In the genomic region with DNA sequence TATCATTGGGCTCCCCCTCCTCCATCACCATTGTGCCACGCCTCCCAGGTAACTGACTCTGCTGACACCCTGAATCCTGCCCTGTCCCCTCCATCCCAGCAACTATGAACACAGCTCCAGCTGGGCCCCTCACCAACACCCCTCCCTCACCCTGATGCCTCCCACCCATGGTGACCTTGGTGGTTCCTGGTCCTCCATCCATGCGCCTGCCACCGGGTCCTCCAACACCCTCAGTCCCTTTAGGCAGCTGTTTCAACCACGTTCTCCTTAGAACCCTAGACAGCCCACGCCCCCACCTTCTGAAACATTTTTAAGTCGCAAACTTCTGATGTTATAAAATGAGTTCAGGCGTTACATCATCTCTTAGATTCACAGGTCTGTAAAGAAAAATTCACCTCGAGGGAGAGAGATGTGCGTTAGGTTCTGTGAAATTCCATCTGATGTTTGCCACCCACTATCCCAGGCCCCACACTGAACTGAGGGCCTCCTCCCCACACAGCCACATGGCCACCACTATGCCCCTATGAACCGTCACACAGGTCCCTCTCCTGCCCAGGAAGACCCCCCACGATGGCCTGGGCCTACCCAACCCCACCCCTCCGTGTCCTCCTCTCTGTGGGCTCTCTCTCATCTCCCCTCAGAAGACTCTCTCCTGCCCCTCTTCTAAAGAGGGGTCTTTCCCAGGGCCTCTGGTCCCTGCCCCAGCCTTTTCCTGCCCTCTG, we compare ENCODE assay signal across 22 cellular contexts. TPM values are rescaled to one million over a fixed set of nuclear protein-coding genes. Genes with fewer than 3 reads are reported as not detected.
DNase-seq lines count a peak whose midpoint lies in the region; ATAC-seq and TF ChIP-seq lines count a peak whose summit lies in the region.
"Had no signal": no experiment of that assay in that cellular context is flagged by ENCODE, and none has a peak within 500 bp of the region (broad histone marks: within the 10 kb centered on the region; RNA-seq: fewer than 3 reads in every experiment).

No MANE protein-coding gene starts in this region.

- no peak overlapping the region for H3K4ac ChIP-seq in mesendoderm (ENCODE audit: low read depth, low read length)

- no peak overlapping the region for H2BK5ac ChIP-seq in mesendoderm (ENCODE audit: low read length)

- no peak overlapping the region for H2BK15ac ChIP-seq in mesendoderm (replicated peaks; ENCODE audit: low read depth)

- H3K9ac ChIP-seq in mesendoderm (ENCODE audit: low read length), result no peak overlapping the region

- no CpG with 5 or more reads among the region's 12 CpGs for WGBS in mesendoderm (ENCODE audit: extremely low coverage, insufficient coverage, low lambda C conversion rate)

- TF ChIP-seq CTCF in breast epithelium (IDR thresholded peaks at IDR 0.05), result no peak

- H3K27ac ChIP-seq in mesendoderm (ENCODE audit: low read depth, low read length) (no peak overlapping the region), breast epithelium (peak overlapping the region in 1 of 2 donors; percentile 58)
- H3K27ac ChIP-seq: epithelial cell of prostate, VCaP had no signal

- H3K79me2 ChIP-seq in mesendoderm (ENCODE audit: control insufficient read depth, insufficient read depth, low read length), result no peaks in the 10 kb centered on the region

- H3K4me1 Mint-ChIP-seq in stimulated activated naive CD8-positive, alpha-beta T cell treated with anti-CD3 and anti-CD28 coated beads, Interleukin-15, amount 100 ng/mL, for 72 hours, result peaks cover 69% of the 10 kb centered on the region
- peaks cover 22% of the 10 kb centered on the region for H3K4me1 Mint-ChIP-seq in activated T-helper 2 cell treated with anti-CD3 and anti-CD28 coated beads, Interferon-gamma antibody, Interleukin-2, Interleukin-4, amounts not matched to agents 10 μg/mL and 5 μg/mL and 100 μg/mL, durations not matched to agents 14 hours and 24 hours and 36 hours (ENCODE audit: low read depth)

- H3K4me3 Mint-ChIP-seq in stimulated activated naive CD8-positive, alpha-beta T cell treated with anti-CD3 and anti-CD28 coated beads, Interleukin-15, amount 100 ng/mL, for 72 hours, result peak overlapping the region in 1 of 2 donors; percentile 58
- H3K4me3 Mint-ChIP-seq in activated T-helper 2 cell treated with anti-CD3 and anti-CD28 coated beads, Interferon-gamma antibody, Interleukin-2, Interleukin-4, amounts not matched to agents 10 μg/mL and 5 μg/mL and 100 μg/mL, durations not matched to agents 14 hours and 24 hours and 36 hours (ENCODE audit: low read depth), result no peak overlapping the region
- H3K4me3 Mint-ChIP-seq: CD4-positive, alpha-beta memory T cell; HFFc6; naive thymus-derived CD8-positive, alpha-beta T cell; stimulated activated naive CD8-positive, alpha-beta T cell treated with anti-CD3 and anti-CD28 coated beads, Interleukin-15, Interleukin-2, amounts not matched to agents 100 ng/mL and 50 ng/mL, for 24 hours had no signal

- no peak overlapping the region for H2AK5ac ChIP-seq in mesendoderm (ENCODE audit: low read length)

- H3K9me3 Mint-ChIP-seq in stimulated activated naive CD8-positive, alpha-beta T cell treated with anti-CD3 and anti-CD28 coated beads, Interleukin-15, amount 100 ng/mL, for 72 hours, result no peaks in the 10 kb centered on the region
- no peaks in the 10 kb centered on the region for H3K9me3 Mint-ChIP-seq in activated T-helper 2 cell treated with anti-CD3 and anti-CD28 coated beads, Interferon-gamma antibody, Interleukin-2, Interleukin-4, amounts not matched to agents 10 μg/mL and 5 μg/mL and 100 μg/mL, durations not matched to agents 14 hours and 24 hours and 36 hours
- H3K9me3 Mint-ChIP-seq: HFFc6; stimulated activated naive CD8-positive, alpha-beta T cell treated with anti-CD3 and anti-CD28 coated beads, Interleukin-15, Interleukin-2, amounts not matched to agents 100 ng/mL and 50 ng/mL, for 24 hours had no signal

- H3K79me1 ChIP-seq in mesendoderm (ENCODE audit: low read length), result no peaks in the 10 kb centered on the region

- TF ChIP-seq POLR2A in breast epithelium (IDR thresholded peaks at IDR 0.05), result no peak

- no peak overlapping the region for H4K8ac ChIP-seq in mesendoderm (ENCODE audit: low read depth, low read length)

- H3K27ac Mint-ChIP-seq in stimulated activated naive CD8-positive, alpha-beta T cell treated with anti-CD3 and anti-CD28 coated beads, Interleukin-15, amount 100 ng/mL, for 72 hours, result peak overlapping the region; percentile 86 to 98
- H3K27ac Mint-ChIP-seq in activated T-helper 2 cell treated with anti-CD3 and anti-CD28 coated beads, Interferon-gamma antibody, Interleukin-2, Interleukin-4, amounts not matched to agents 10 μg/mL and 5 μg/mL and 100 μg/mL, durations not matched to agents 14 hours and 24 hours and 36 hours, result peak overlapping the region; percentile 53
- H3K27ac Mint-ChIP-seq: CD4-positive, alpha-beta memory T cell; HFFc6; naive thymus-derived CD8-positive, alpha-beta T cell had no signal

- no peak overlapping the region for H3K4me2 ChIP-seq in mesendoderm (ENCODE audit: low read length)

- ATAC-seq in stimulated activated naive CD8-positive, alpha-beta T cell treated with anti-CD3 and anti-CD28 coated beads, Interleukin-15, amount 100 ng/mL, for 72 hours, result peak; percentile 35
- ATAC-seq in stimulated activated naive CD8-positive, alpha-beta T cell treated with anti-CD3 and anti-CD28 coated beads, Interleukin-15, Interleukin-2, amounts not matched to agents 100 U/mL and 50 U/mL, for 24 hours, result no peak
- no peak for ATAC-seq in GM21576 (IDR thresholded peaks at IDR 0.05; ENCODE audit: unreplicated experiment)
- ATAC-seq: left colon; naive thymus-derived CD8-positive, alpha-beta T cell had no signal

- H3K4me1 ChIP-seq in mesendoderm (ENCODE audit: control insufficient read depth, low read depth, low read length) (no peaks in the 10 kb centered on the region), breast epithelium (no peaks in the 10 kb centered on the region)

- no peak overlapping the region for H3K56ac ChIP-seq in mesendoderm (ENCODE audit: low read length)

- H3K4me3 ChIP-seq in mesendoderm (ENCODE audit: low read length), result no peak overlapping the region
- H3K4me3 ChIP-seq in breast epithelium, result no peak overlapping the region
- H3K4me3 ChIP-seq: tibial nerve had no signal

- no peak overlapping the region for H4K5ac ChIP-seq in mesendoderm (ENCODE audit: low read length)

- H2BK120ac ChIP-seq in mesendoderm (ENCODE audit: low read depth, low read length), result no peak overlapping the region

- intact Hi-C loops in activated T-helper 2 cell treated with anti-CD3 and anti-CD28 coated beads, Interferon-gamma antibody, Interleukin-2, Interleukin-4, amounts not matched to agents 10 μg/mL and 5 μg/mL and 100 μg/mL, durations not matched to agents 14 hours and 24 hours and 36 hours (cut with micrococcal nuclease), result no loop called here
- intact Hi-C loops in breast epithelium (cut with DNase I; ENCODE audit: low total_unique reads), result no loop called here

- H3K36me3 Mint-ChIP-seq in activated T-helper 2 cell treated with anti-CD3 and anti-CD28 coated beads, Interferon-gamma antibody, Interleukin-2, Interleukin-4, amounts not matched to agents 10 μg/mL and 5 μg/mL and 100 μg/mL, durations not matched to agents 14 hours and 24 hours and 36 hours (ENCODE audit: low read depth), result no peaks in the 10 kb centered on the region
- H3K36me3 Mint-ChIP-seq: CD4-positive, alpha-beta memory T cell; naive thymus-derived CD8-positive, alpha-beta T cell had no signal

- H3K27me3 ChIP-seq in mesendoderm (ENCODE audit: insufficient read depth, low read length, poor library complexity) (no peaks in the 10 kb centered on the region), breast epithelium (no peaks in the 10 kb centered on the region)
- H3K27me3 ChIP-seq: tibial nerve had no signal

- H3K18ac ChIP-seq in mesendoderm (ENCODE audit: low read length), result no peak overlapping the region

- peaks cover 20% of the 10 kb centered on the region for H3K27me3 Mint-ChIP-seq in stimulated activated naive CD8-positive, alpha-beta T cell treated with anti-CD3 and anti-CD28 coated beads, Interleukin-15, amount 100 ng/mL, for 72 hours
- no peaks in the 10 kb centered on the region for H3K27me3 Mint-ChIP-seq in activated T-helper 2 cell treated with anti-CD3 and anti-CD28 coated beads, Interferon-gamma antibody, Interleukin-2, Interleukin-4, amounts not matched to agents 10 μg/mL and 5 μg/mL and 100 μg/mL, durations not matched to agents 14 hours and 24 hours and 36 hours (ENCODE audit: low read depth)

- no peaks in the 10 kb centered on the region for H3K36me3 ChIP-seq in mesendoderm (ENCODE audit: control insufficient read depth, insufficient read depth, low read length)
- H3K36me3 ChIP-seq in breast epithelium, result no peaks in the 10 kb centered on the region
- H3K36me3 ChIP-seq: tibial nerve had no signal

- no peaks in the 10 kb centered on the region for H3K9me3 ChIP-seq in breast epithelium
- H3K9me3 ChIP-seq: tibial nerve had no signal

- DNase-seq in stimulated activated naive CD8-positive, alpha-beta T cell treated with anti-CD3 and anti-CD28 coated beads, Interleukin-15, amount 100 ng/mL, for 72 hours, result no peak
- DNase-seq in stimulated activated naive CD8-positive, alpha-beta T cell treated with anti-CD3 and anti-CD28 coated beads, Interleukin-15, Interleukin-2, amounts not matched to agents 100 U/mL and 50 U/mL, for 24 hours, result no peak
- DNase-seq in activated T-helper 2 cell treated with anti-CD3 and anti-CD28 coated beads, Interferon-gamma antibody, Interleukin-2, Interleukin-4, amounts not matched to agents 10 μg/mL and 5 μg/mL and 100 μg/mL, durations not matched to agents 14 hours and 24 hours and 36 hours (ENCODE audit: low spot score), result no peak
- DNase-seq in mesendoderm (no peak), breast epithelium (ENCODE audit: low spot score in 2 of 2) (no peak)
- no peak for DNase-seq in stimulated activated CD8-positive, alpha-beta memory T cell treated with anti-CD3 and anti-CD28 coated beads, Interleukin-4, amount 100 ng/mL, for 48 hours
- DNase-seq: activated CD4-positive, alpha-beta T cell treated with anti-CD3 and anti-CD28 coated beads, Interleukin-2, amount 50 U/mL, for 4 hours; CD4-positive, alpha-beta memory T cell; cerebellar nuclear complex; HFFc6; left colon; midbrain; naive thymus-derived CD8-positive, alpha-beta T cell; NCI-H1048; NCI-H1930; NCI-H69; stimulated activated CD4-positive, alpha-beta T cell treated with anti-CD3 and anti-CD28 coated beads, Interleukin-4, amount 100 ng/mL, for 4 hours had no signal

- peak overlapping the region; percentile 73 for H3K23ac ChIP-seq in mesendoderm (ENCODE audit: low read length)

RNA-seq across cellular contexts. Expression of gene PCSK6, which starts 29.8 kb away (rescaled TPM):
- 0.83 and 1.9 TPM in 2 replicates for total RNA-seq in activated T-helper 2 cell treated with anti-CD3 and anti-CD28 coated beads, Interferon-gamma antibody, Interleukin-2, Interleukin-4, amounts not matched to agents 10 μg/mL and 5 μg/mL and 100 μg/mL, durations not matched to agents 14 hours and 24 hours and 36 hours
- 1.8 TPM for polyA plus RNA-seq in mesendoderm (2013, experiment 1 of 2)
- polyA plus RNA-seq in mesendoderm (2013, experiment 2 of 2), result 2.3 TPM
- total RNA-seq in breast epithelium, result 10 to 100 TPM in 2 of 3 donors, 1 to 10 TPM in 1; 7.2 to 19.7 (median 18.0) TPM
- total RNA-seq: HFFc6 had no signal
